ENCODE assay signal across 14 cellular contexts in genomic region chr1:213796525-213796924, GRCh38.
DNase-seq lines count a peak whose midpoint lies in the region; ATAC-seq and TF ChIP-seq lines count a peak whose summit lies in the region.
"Had no signal": no experiment of that assay in that cellular context is flagged by ENCODE, and none has a peak within 500 bp of the region (broad histone marks: within the 10 kb centered on the region; RNA-seq: fewer than 3 reads in every experiment).

No MANE protein-coding gene starts in this region.

- intact Hi-C loops in left colon (cut with DNase I, micrococcal nuclease) (no loop called here), mucosa of descending colon (cut with DNase I, micrococcal nuclease) (no loop called here)

- H3K9me3 ChIP-seq in mucosa of descending colon, result no peaks in the 10 kb centered on the region

- no peak for TF ChIP-seq CTCF in mucosa of descending colon (IDR thresholded peaks at IDR 0.05)

- H3K36me3 ChIP-seq in mucosa of descending colon (ENCODE audit: low read depth), result no peaks in the 10 kb centered on the region

- peak; percentile 63 for ATAC-seq in left colon
- ATAC-seq in mucosa of descending colon, result peak; percentile 35
- no peak for ATAC-seq in HG02870 (IDR thresholded peaks at IDR 0.05; ENCODE audit: unreplicated experiment)
- no peak for ATAC-seq in HG03135 (IDR thresholded peaks at IDR 0.05; ENCODE audit: unreplicated experiment)

- peak; percentile 41 for DNase-seq in Jurkat, Clone E6-1 (ENCODE audit: low read depth, low spot score)
- DNase-seq in left colon, result no peak
- no peak for DNase-seq in mucosa of descending colon
- DNase-seq in stimulated activated CD4-positive, alpha-beta T cell treated with anti-CD3 and anti-CD28 coated beads, Interleukin-15, amount 100 ng/mL, for 24 hours, result no peak
- DNase-seq: C1 segment of cervical spinal cord; Calu3; CD4-positive, alpha-beta memory T cell; DMS53; DMS79 treated with DMSO at 0.1 percent for 48 hours; GM23248; H7; HCEC 1CT had no signal

- no peaks in the 10 kb centered on the region for H3K4me1 ChIP-seq in mucosa of descending colon (ENCODE audit: low read depth)

- no peak overlapping the region for H3K4me3 ChIP-seq in Jurkat, Clone E6-1 (ENCODE audit: low read length)
- no peak overlapping the region for H3K4me3 ChIP-seq in mucosa of descending colon
- H3K4me3 ChIP-seq: GM23248 had no signal

Comparison
In these comparisons a context has a peak if more than half of its experiments do, and no peak if none do; other contexts are left out.
1. ATAC-seq: peak in left colon (single experiment) and mucosa of descending colon (single experiment); none in HG02870 (single experiment) and HG03135 (single experiment).